1 cellular context compared by ENCODE assay signal in the genomic region with DNA sequence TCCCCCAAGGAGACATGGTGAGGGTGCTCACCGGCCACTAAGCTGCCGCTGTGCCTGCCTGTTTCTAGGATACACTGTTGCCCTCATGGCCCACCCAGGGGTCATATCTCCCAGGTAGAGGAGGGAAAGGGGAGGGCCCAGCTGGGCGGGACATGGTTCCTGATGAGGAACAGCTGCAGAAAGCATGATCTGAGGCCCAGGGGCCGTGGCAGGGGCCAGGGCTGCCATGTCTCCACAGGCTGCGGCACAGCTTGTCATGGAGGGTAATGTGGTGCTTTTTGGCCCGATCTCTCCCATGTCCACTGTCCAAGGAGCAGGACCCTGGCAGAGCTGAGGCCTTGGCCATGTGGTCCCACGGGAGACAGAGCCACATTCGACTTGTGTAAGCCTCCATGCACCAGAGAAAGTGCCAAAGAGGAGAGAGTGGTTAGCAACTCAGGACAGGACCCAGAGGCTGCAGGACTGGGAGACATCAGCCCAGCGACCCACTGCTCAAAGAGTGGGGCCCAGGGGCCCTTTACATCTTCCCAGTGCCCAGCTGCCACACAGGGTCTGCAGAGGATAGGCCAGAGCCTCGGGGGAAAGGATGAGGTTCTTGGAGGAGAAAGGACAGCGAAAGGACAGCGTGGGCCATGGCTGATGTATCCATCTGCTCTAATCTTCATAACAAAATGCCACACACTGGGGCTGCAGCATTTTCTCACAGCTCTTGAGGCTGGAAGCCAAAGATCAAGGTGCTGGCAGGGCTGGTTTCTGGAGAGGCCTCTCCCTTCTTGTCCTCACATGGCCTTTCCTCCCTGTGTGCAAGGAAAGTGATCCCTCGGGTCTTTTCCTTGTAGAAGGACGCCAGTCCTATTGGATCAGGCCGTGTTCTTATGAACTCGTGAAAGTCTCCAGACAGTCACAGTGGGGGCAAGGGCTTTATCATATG.
TF ChIP-seq lines count a peak whose summit lies in the region.

No MANE protein-coding gene starts in this region.

TF ChIP-seq in K562, 482 proteins besides CTCF, POLR2A, EP300 and RAD21:
- TF ChIP-seq ZNF253 (CRISPR knock-in tag; conservative IDR thresholded peaks at IDR 0.05) (no peak), NFIC (IDR thresholded peaks at IDR 0.05) (no peak), NFE2 (IDR thresholded peaks at IDR 0.05; ENCODE audit: low read depth) (no peak), POLR2G (IDR thresholded peaks at IDR 0.05; ENCODE audit: low read depth, low read length) (peak; percentile 57; the same call in 1 of the 2 replicates)
